ENCODE assay signal across 7 cellular contexts in the genomic region with DNA sequence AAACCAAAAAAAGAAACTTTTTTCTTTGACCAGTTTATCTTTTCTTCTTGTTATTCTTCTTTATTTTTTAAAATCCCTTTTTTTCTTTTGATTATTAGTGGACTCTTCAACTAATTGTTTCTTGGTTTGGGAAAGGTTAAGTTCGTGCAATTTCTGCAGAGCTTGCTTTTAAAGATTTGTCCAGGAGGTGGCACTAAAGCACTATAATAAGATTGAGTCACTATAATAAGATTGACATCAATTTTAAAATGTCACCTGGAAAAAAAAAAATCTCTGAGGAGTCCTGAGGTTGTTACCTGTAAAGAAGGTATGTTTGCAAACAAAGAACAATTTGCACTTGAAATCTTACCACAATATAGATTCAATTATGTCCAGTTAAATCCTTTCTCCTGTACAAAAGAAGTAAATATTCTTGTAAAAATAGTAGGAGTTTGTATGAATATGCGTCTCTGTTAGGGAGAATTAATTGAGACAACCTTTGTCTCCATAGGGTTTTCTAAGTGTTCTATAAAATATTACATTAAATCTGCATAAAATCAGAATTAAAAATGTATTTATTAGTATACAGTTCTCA.
DNase-seq lines count a peak whose midpoint lies in the region; ATAC-seq, FAIRE-seq and TF ChIP-seq lines count a peak whose summit lies in the region.

No MANE protein-coding gene starts in this region.

- peak; percentile 71 for FAIRE-seq in TTC549 (lab: Jason Lieb, UNC)

- peak; percentile 78 for TF ChIP-seq CTCF in foreskin keratinocyte (conservative IDR thresholded peaks at IDR 0.05)

- H3K4me2 ChIP-seq in skeletal muscle satellite cell (ENCODE audit: low read length): peak overlapping the region; percentile 76

- H3K9me3 ChIP-seq in skeletal muscle satellite cell (replicated peaks; ENCODE audit: low read length): no peaks in the 10 kb centered on the region

- H3K27ac ChIP-seq in foreskin keratinocyte: no peak overlapping the region

- DNase-seq in DMS53 treated with DMSO at 0.1 percent for 48 hours (lab: John Stamatoyannopoulos, UW; ENCODE audit: unreplicated experiment) (peak; percentile 55), M059J (ENCODE audit: low read depth) (peak; percentile 48), foreskin keratinocyte (peak in 1 of 2 donors; percentile 42)

- H3K4me3 ChIP-seq in skeletal muscle satellite cell (ENCODE audit: low read length): no peak overlapping the region

- H3K4me1 ChIP-seq in foreskin keratinocyte (peaks cover 3% of the 10 kb centered on the region), skeletal muscle satellite cell (ENCODE audit: control insufficient read depth, insufficient read depth, low read length) (peaks cover 47% of the 10 kb centered on the region)

- no peak overlapping the region for H3K9ac ChIP-seq in skeletal muscle satellite cell (ENCODE audit: low read depth, low read length)

- H3K27me3 ChIP-seq in foreskin keratinocyte (no peaks in the 10 kb centered on the region), skeletal muscle satellite cell (ENCODE audit: control insufficient read depth, insufficient read depth, low read length) (no peaks in the 10 kb centered on the region)

- ATAC-seq in GM19351 (IDR thresholded peaks at IDR 0.05; ENCODE audit: unreplicated experiment) (peak; percentile 63), foreskin keratinocyte (peak; percentile 50), GM21367 (IDR thresholded peaks at IDR 0.05; ENCODE audit: unreplicated experiment) (no peak)

- no peaks in the 10 kb centered on the region for H3K36me3 ChIP-seq in skeletal muscle satellite cell (ENCODE audit: insufficient read depth, low read length)
